Comparison of ENCODE assay signal across 8 cellular contexts in genomic region chr20:32018269-32019155, GRCh38.
DNase-seq lines count a peak whose midpoint lies in the region; ATAC-seq and TF ChIP-seq lines count a peak whose summit lies in the region.

No MANE protein-coding gene starts in this region.

- H3K9me3 ChIP-seq in RWPE2 (ENCODE audit: severe bottlenecking) = no peaks in the 10 kb centered on the region
- peaks cover 2% of the 10 kb centered on the region for H3K9me3 ChIP-seq in iPS-18c (ENCODE audit: control insufficient read depth, insufficient read depth, low read length)

- no peak for TF ChIP-seq RAD21 in Ishikawa (IDR thresholded peaks at IDR 0.05; ENCODE audit: low read depth)

- H3K27me3 Mint-ChIP-seq in activated naive CD8-positive, alpha-beta T cell = peaks cover 43% of the 10 kb centered on the region

- no peak for TF ChIP-seq EP300 in Ishikawa (IDR thresholded peaks at IDR 0.05; ENCODE audit: borderline replicate concordance)

- peak overlapping the region; percentile 50 for H3K4me3 ChIP-seq in RWPE2 (ENCODE audit: severe bottlenecking)
- peak overlapping the region; percentile 88 for H3K4me3 ChIP-seq in iPS-18c (ENCODE audit: insufficient read depth, low read depth, low read length)

- no peaks in the 10 kb centered on the region for H3K36me3 ChIP-seq in RWPE2 (ENCODE audit: low read depth)

- no peak overlapping the region for H3K27ac Mint-ChIP-seq in activated naive CD8-positive, alpha-beta T cell

- no peak overlapping the region for H3K27ac ChIP-seq in RWPE2 (ENCODE audit: poor library complexity, severe bottlenecking)

- H3K9me3 Mint-ChIP-seq in activated naive CD8-positive, alpha-beta T cell (ENCODE audit: low read depth) = no peaks in the 10 kb centered on the region

- peak; percentile 89 for ATAC-seq in RWPE2 (ENCODE audit: low read depth)
- ATAC-seq in HG03139 (IDR thresholded peaks at IDR 0.05; ENCODE audit: unreplicated experiment) = no peak

- H3K4me3 Mint-ChIP-seq in activated naive CD8-positive, alpha-beta T cell = peak overlapping the region; percentile 76

- DNase-seq in D341Med (ENCODE audit: low spot score) (peak; percentile 87), RWPE2 (ENCODE audit: low spot score) (peak; percentile 93), putamen (ENCODE audit: low spot score) (no peak)
- DNase-seq in stimulated activated CD4-positive, alpha-beta T cell treated with anti-CD3 and anti-CD28 coated beads, Interleukin-15, amount 100 ng/mL, for 24 hours = peak; percentile 74

- H3K36me3 Mint-ChIP-seq in activated naive CD8-positive, alpha-beta T cell = peaks cover 2% of the 10 kb centered on the region

- H3K4me1 Mint-ChIP-seq in activated naive CD8-positive, alpha-beta T cell (ENCODE audit: low read depth) = peaks cover 18% of the 10 kb centered on the region

- no peaks in the 10 kb centered on the region for H3K4me1 ChIP-seq in RWPE2 (ENCODE audit: insufficient read depth, poor library complexity, severe bottlenecking)

- H3K27me3 ChIP-seq in RWPE2 (ENCODE audit: insufficient read depth, poor library complexity, severe bottlenecking) = peaks cover 55% of the 10 kb centered on the region

- no peak for TF ChIP-seq CTCF in RWPE2 (IDR thresholded peaks at IDR 0.05; ENCODE audit: poor library complexity, severe bottlenecking)

TF ChIP-seq in Ishikawa, 13 proteins besides CTCF, POLR2A, EP300 and RAD21:
- TF ChIP-seq, protein P1, sequence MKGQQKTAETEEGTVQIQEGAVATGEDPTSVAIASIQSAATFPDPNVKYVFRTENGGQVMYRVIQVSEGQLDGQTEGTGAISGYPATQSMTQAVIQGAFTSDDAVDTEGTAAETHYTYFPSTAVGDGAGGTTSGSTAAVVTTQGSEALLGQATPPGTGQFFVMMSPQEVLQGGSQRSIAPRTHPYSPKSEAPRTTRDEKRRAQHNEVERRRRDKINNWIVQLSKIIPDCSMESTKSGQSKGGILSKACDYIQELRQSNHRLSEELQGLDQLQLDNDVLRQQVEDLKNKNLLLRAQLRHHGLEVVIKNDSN (IDR thresholded peaks at IDR 0.05) = peak; percentile 58
- TF ChIP-seq TCF12 (IDR thresholded peaks at IDR 0.05; ENCODE audit: low read depth) (no peak), EGR1 (IDR thresholded peaks at IDR 0.05) (peak; percentile 39; the same call in 1 of the 2 replicates), TAF1 (IDR thresholded peaks at IDR 0.05; ENCODE audit: low read depth) (no peak), NFIC (IDR thresholded peaks at IDR 0.05) (no peak), ZBTB7A (IDR thresholded peaks at IDR 0.05; ENCODE audit: low read depth) (0 out of 2 replicates have a peak, but pooled peaks have one; percentile 53), FOXM1 (IDR thresholded peaks at IDR 0.05; ENCODE audit: borderline replicate concordance, low read depth) (no peak)
